ENCODE assay signal across 1 cellular context in genomic region chr1:3624194-3625136, GRCh38.
A peak's percentile ranks its signal among the peaks of the same experiment; 100 is the strongest.
TF ChIP-seq lines count a peak whose summit lies in the region.

TPRG1L (plus strand) TSS chr1:3625015; CDS start chr1:3625073, 58 bp downstream.

TF ChIP-seq in HepG2, 621 proteins besides CTCF, POLR2A, EP300 and RAD21 (continued from another document and continues in another):
- TF ChIP-seq, protein P1, sequence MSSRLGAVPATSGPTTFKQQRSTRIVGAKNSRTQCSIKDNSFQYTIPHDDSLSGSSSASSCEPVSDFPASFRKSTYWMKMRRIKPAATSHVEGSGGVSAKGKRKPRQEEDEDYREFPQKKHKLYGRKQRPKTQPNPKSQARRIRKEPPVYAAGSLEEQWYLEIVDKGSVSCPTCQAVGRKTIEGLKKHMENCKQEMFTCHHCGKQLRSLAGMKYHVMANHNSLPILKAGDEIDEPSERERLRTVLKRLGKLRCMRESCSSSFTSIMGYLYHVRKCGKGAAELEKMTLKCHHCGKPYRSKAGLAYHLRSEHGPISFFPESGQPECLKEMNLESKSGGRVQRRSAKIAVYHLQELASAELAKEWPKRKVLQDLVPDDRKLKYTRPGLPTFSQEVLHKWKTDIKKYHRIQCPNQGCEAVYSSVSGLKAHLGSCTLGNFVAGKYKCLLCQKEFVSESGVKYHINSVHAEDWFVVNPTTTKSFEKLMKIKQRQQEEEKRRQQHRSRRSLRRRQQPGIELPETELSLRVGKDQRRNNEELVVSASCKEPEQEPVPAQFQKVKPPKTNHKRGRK (CRISPR knock-in tag; IDR thresholded peaks at IDR 0.05), result no peak
- TF ChIP-seq ZNF33B (CRISPR knock-in tag; IDR thresholded peaks at IDR 0.05) (no peak), ZNF589 (CRISPR knock-in tag; conservative IDR thresholded peaks at IDR 0.05) (no peak; the same call in 1 of the 2 replicates), PAX8 (CRISPR knock-in tag; IDR thresholded peaks at IDR 0.05; ENCODE audit: borderline replicate concordance) (no peak), ZNF816 (CRISPR knock-in tag; IDR thresholded peaks at IDR 0.05; ENCODE audit: borderline replicate concordance) (no peak), RNF2 (conservative IDR thresholded peaks at IDR 0.05; ENCODE audit: low read depth) (no peak), HINFP (CRISPR knock-in tag; IDR thresholded peaks at IDR 0.05; ENCODE audit: low read depth) (no peak), NFAT5 (CRISPR knock-in tag; IDR thresholded peaks at IDR 0.05) (no peak), ZNF607 (CRISPR knock-in tag; IDR thresholded peaks at IDR 0.05; ENCODE audit: borderline replicate concordance) (peak; percentile 37; the same call in 1 of the 2 replicates), SOX13 (IDR thresholded peaks at IDR 0.05) (no peak), SOX13 (CRISPR knock-in tag; conservative IDR thresholded peaks at IDR 0.05 in 1 of 2, IDR thresholded peaks at IDR 0.05 in 1 of 2) (no peak), SALL1 (CRISPR knock-in tag; IDR thresholded peaks at IDR 0.05) (peak; percentile 67; the same call in 1 of the 2 replicates), PHB2 (IDR thresholded peaks at IDR 0.05; ENCODE audit: partially characterized antibody) (no peak), ATRX (CRISPR knock-in tag; IDR thresholded peaks at IDR 0.05; ENCODE audit: borderline replicate concordance) (no peak), ZNF441 (CRISPR knock-in tag; IDR thresholded peaks at IDR 0.05; ENCODE audit: borderline replicate concordance) (no peak; the same call in 1 of the 2 replicates), NBN (conservative IDR thresholded peaks at IDR 0.05) (no peak), ZKSCAN8 (CRISPR knock-in tag; IDR thresholded peaks at IDR 0.05; ENCODE audit: borderline replicate concordance) (no peak), ZNF160 (CRISPR knock-in tag; IDR thresholded peaks at IDR 0.05) (0 out of 2 replicates have a peak, but pooled peaks have one; percentile 47), AKNA (CRISPR knock-in tag; IDR thresholded peaks at IDR 0.05; ENCODE audit: borderline replicate concordance) (no peak), ZFAT (CRISPR knock-in tag; conservative IDR thresholded peaks at IDR 0.05) (no peak), ZNF792 (CRISPR knock-in tag; IDR thresholded peaks at IDR 0.05) (no peak), SNAPC2 (CRISPR knock-in tag; IDR thresholded peaks at IDR 0.05) (no peak), ZNF446 (CRISPR knock-in tag; IDR thresholded peaks at IDR 0.05) (no peak), NFIB (CRISPR knock-in tag; IDR thresholded peaks at IDR 0.05; ENCODE audit: borderline replicate concordance) (no peak), ZNF678 (CRISPR knock-in tag; IDR thresholded peaks at IDR 0.05) (0 out of 2 replicates have a peak, but pooled peaks have one; percentile 55), CREBL2 (CRISPR knock-in tag; IDR thresholded peaks at IDR 0.05; ENCODE audit: borderline replicate concordance) (no peak)
- TF ChIP-seq, protein P2, sequence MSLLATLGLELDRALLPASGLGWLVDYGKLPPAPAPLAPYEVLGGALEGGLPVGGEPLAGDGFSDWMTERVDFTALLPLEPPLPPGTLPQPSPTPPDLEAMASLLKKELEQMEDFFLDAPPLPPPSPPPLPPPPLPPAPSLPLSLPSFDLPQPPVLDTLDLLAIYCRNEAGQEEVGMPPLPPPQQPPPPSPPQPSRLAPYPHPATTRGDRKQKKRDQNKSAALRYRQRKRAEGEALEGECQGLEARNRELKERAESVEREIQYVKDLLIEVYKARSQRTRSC (CRISPR knock-in tag; IDR thresholded peaks at IDR 0.05; ENCODE audit: low read depth), result no peak
- TF ChIP-seq, protein P3, sequence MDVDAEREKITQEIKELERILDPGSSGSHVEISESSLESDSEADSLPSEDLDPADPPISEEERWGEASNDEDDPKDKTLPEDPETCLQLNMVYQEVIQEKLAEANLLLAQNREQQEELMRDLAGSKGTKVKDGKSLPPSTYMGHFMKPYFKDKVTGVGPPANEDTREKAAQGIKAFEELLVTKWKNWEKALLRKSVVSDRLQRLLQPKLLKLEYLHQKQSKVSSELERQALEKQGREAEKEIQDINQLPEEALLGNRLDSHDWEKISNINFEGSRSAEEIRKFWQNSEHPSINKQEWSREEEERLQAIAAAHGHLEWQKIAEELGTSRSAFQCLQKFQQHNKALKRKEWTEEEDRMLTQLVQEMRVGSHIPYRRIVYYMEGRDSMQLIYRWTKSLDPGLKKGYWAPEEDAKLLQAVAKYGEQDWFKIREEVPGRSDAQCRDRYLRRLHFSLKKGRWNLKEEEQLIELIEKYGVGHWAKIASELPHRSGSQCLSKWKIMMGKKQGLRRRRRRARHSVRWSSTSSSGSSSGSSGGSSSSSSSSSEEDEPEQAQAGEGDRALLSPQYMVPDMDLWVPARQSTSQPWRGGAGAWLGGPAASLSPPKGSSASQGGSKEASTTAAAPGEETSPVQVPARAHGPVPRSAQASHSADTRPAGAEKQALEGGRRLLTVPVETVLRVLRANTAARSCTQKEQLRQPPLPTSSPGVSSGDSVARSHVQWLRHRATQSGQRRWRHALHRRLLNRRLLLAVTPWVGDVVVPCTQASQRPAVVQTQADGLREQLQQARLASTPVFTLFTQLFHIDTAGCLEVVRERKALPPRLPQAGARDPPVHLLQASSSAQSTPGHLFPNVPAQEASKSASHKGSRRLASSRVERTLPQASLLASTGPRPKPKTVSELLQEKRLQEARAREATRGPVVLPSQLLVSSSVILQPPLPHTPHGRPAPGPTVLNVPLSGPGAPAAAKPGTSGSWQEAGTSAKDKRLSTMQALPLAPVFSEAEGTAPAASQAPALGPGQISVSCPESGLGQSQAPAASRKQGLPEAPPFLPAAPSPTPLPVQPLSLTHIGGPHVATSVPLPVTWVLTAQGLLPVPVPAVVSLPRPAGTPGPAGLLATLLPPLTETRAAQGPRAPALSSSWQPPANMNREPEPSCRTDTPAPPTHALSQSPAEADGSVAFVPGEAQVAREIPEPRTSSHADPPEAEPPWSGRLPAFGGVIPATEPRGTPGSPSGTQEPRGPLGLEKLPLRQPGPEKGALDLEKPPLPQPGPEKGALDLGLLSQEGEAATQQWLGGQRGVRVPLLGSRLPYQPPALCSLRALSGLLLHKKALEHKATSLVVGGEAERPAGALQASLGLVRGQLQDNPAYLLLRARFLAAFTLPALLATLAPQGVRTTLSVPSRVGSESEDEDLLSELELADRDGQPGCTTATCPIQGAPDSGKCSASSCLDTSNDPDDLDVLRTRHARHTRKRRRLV (CRISPR knock-in tag; IDR thresholded peaks at IDR 0.05), result no peak
- TF ChIP-seq, protein P4, sequence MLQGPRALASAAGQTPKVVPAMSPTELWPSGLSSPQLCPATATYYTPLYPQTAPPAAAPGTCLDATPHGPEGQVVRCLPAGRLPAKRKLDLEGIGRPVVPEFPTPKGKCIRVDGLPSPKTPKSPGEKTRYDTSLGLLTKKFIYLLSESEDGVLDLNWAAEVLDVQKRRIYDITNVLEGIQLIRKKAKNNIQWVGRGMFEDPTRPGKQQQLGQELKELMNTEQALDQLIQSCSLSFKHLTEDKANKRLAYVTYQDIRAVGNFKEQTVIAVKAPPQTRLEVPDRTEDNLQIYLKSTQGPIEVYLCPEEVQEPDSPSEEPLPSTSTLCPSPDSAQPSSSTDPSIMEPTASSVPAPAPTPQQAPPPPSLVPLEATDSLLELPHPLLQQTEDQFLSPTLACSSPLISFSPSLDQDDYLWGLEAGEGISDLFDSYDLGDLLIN (CRISPR knock-in tag; IDR thresholded peaks at IDR 0.05; ENCODE audit: borderline replicate concordance), result peak; percentile 63; the same call in 1 of the 2 replicates
- TF ChIP-seq, protein P5, sequence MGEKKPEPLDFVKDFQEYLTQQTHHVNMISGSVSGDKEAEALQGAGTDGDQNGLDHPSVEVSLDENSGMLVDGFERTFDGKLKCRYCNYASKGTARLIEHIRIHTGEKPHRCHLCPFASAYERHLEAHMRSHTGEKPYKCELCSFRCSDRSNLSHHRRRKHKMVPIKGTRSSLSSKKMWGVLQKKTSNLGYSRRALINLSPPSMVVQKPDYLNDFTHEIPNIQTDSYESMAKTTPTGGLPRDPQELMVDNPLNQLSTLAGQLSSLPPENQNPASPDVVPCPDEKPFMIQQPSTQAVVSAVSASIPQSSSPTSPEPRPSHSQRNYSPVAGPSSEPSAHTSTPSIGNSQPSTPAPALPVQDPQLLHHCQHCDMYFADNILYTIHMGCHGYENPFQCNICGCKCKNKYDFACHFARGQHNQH (CRISPR knock-in tag; IDR thresholded peaks at IDR 0.05), result peak; percentile 66; the same call in 1 of the 2 replicates
- TF ChIP-seq, protein P6, sequence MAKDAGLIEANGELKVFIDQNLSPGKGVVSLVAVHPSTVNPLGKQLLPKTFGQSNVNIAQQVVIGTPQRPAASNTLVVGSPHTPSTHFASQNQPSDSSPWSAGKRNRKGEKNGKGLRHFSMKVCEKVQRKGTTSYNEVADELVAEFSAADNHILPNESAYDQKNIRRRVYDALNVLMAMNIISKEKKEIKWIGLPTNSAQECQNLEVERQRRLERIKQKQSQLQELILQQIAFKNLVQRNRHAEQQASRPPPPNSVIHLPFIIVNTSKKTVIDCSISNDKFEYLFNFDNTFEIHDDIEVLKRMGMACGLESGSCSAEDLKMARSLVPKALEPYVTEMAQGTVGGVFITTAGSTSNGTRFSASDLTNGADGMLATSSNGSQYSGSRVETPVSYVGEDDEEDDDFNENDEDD (CRISPR knock-in tag; IDR thresholded peaks at IDR 0.05; ENCODE audit: borderline replicate concordance), result peak; percentile 25; the same call in 1 of the 2 replicates
